In the genomic region with DNA sequence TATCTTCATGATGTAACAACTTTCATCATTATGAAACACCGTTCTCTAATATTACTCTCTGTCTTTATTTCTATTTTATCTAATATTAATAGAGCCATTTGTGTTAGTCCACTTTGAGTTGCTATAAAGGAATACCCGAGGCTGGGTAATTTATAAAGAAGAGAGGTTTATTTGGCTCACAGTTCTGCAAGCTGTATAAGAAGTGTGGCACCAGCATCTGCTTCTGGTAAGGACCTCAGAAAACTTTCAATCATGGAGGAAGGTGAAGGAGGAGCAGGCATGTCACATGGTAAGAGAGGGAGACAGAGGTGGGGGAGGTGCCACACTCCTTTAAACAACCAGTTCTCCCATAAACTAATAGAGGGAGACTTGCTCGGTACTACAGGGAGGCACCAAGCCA, we compare ENCODE assay signal across 2 cellular contexts.
TF ChIP-seq lines count a peak whose summit lies in the region.

No MANE protein-coding gene starts in this region.

TF ChIP-seq in H1, 55 proteins besides CTCF, POLR2A, EP300 and RAD21:
- no peak for TF ChIP-seq RBBP5 (IDR thresholded peaks at IDR 0.05; ENCODE audit: borderline replicate concordance, low read depth, low read length)
- no peak for TF ChIP-seq JUN (IDR thresholded peaks at IDR 0.05; ENCODE audit: low read depth, low read length)
- no peak for TF ChIP-seq POU5F1 (IDR thresholded peaks at IDR 0.05; ENCODE audit: low read depth, low read length)
- no peak for TF ChIP-seq NRF1 (IDR thresholded peaks at IDR 0.05; ENCODE audit: low read depth, low read length)

TF ChIP-seq in HEK293T, 16 proteins besides CTCF, POLR2A, EP300 and RAD21:
- TF ChIP-seq NFRKB (IDR thresholded peaks at IDR 0.05) (no peak), ELF4 (IDR thresholded peaks at IDR 0.05) (no peak), TARDBP (IDR thresholded peaks at IDR 0.05) (no peak), SP1 (IDR thresholded peaks at IDR 0.05) (no peak), HDGF (IDR thresholded peaks at IDR 0.05; ENCODE audit: borderline replicate concordance) (no peak), LEF1 (IDR thresholded peaks at IDR 0.05; ENCODE audit: borderline replicate concordance) (no peak), FOXK2 (IDR thresholded peaks at IDR 0.05) (no peak), L3MBTL2 (conservative IDR thresholded peaks at IDR 0.05) (no peak), BHLHE40 (IDR thresholded peaks at IDR 0.05; ENCODE audit: borderline replicate concordance) (no peak), FOXA1 (IDR thresholded peaks at IDR 0.05) (no peak), SUZ12 (IDR thresholded peaks at IDR 0.05) (no peak), ARNT (IDR thresholded peaks at IDR 0.05) (no peak), CTBP1 (IDR thresholded peaks at IDR 0.05; ENCODE audit: borderline replicate concordance) (no peak), FOXM1 (IDR thresholded peaks at IDR 0.05; ENCODE audit: borderline replicate concordance) (no peak), ZNF384 (IDR thresholded peaks at IDR 0.05) (no peak)
- TF ChIP-seq, protein P1, sequence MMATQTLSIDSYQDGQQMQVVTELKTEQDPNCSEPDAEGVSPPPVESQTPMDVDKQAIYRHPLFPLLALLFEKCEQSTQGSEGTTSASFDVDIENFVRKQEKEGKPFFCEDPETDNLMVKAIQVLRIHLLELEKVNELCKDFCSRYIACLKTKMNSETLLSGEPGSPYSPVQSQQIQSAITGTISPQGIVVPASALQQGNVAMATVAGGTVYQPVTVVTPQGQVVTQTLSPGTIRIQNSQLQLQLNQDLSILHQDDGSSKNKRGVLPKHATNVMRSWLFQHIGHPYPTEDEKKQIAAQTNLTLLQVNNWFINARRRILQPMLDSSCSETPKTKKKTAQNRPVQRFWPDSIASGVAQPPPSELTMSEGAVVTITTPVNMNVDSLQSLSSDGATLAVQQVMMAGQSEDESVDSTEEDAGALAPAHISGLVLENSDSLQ (IDR thresholded peaks at IDR 0.05), result no peak
